In the genomic region with DNA sequence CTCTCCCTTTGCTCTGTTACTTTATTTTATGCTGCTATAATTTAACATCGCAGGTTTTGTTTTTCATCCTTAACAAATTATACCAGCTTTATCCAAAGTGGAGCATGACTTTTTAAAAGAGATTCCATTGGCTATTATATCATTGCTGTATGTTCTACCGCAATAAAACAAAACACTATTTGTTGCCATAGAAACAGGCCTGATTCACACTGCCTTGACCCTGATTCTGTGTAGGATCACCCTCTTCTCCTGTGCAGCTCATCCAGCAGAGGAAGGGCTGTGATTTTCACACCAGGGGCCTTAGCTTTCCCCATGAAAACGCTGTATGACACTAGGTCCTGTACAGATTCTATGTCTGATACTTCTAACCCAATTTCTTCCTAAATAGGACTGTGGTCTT, we compare ENCODE assay signal across 7 cellular contexts. TPM values are rescaled to one million over a fixed set of nuclear protein-coding genes. Genes with fewer than 3 reads are reported as not detected.
DNase-seq lines count a peak whose midpoint lies in the region; ATAC-seq and TF ChIP-seq lines count a peak whose summit lies in the region.
"Not testable (repeated sequence)": the region's sequence is repeated elsewhere in the genome, so short reads cannot be mapped to it uniquely, and the experiment has no call there.

No MANE protein-coding gene starts in this region.

- peak overlapping the region in 1 of 2 donors; percentile 7 for H3K27ac ChIP-seq in left lung

- H3K36me3 ChIP-seq in left lung = not testable (repeated sequence)

- H3K9me3 ChIP-seq in left lung = not testable (repeated sequence)

- not testable (repeated sequence) for H3K4me1 ChIP-seq in left lung

- in situ Hi-C loops in astrocyte of the spinal cord (cut with HindIII; ENCODE audit: low sequenced_read_pairs) = not testable (repeated sequence)

- ATAC-seq in left lung = peak; percentile 68

- DNase-seq in DMS53 (lab: John Stamatoyannopoulos, UW) (peak; percentile 21), HS-5 (ENCODE audit: low read depth) (peak; percentile 67), RKO (ENCODE audit: low spot score) (peak; percentile 55), astrocyte of the spinal cord (ENCODE audit: low read depth, low spot score) (peak; percentile 92), fibroblast of gingiva (ENCODE audit: low read depth) (peak; percentile 64), retinal pigment epithelial cell (ENCODE audit: low read depth) (peak; percentile 41)
- not testable (repeated sequence) for DNase-seq in left lung

- not testable (repeated sequence) for TF ChIP-seq CTCF in astrocyte of the spinal cord (IDR thresholded peaks at IDR 0.05; ENCODE audit: low read depth, low read length); left lung (IDR thresholded peaks at IDR 0.05); retinal pigment epithelial cell (conservative IDR thresholded peaks at IDR 0.05; ENCODE audit: low read depth, low read length)

- not testable (repeated sequence) for H3K4me3 ChIP-seq in astrocyte of the spinal cord (ENCODE audit: low read depth, low read length); left lung; retinal pigment epithelial cell (ENCODE audit: low read length)

- intact Hi-C loops in left lung (cut with DNase I) = not testable (repeated sequence)

- not testable (repeated sequence) for H3K27me3 ChIP-seq in left lung

RNA-seq across cellular contexts. Expression of gene SPTLC1, which starts 38.3 kb away (rescaled TPM):
- 10 to 100 TPM; 68.0 to 73.8 TPM for total RNA-seq in left lung
